Comparison of ENCODE assay signal across 6 cellular contexts in the genomic region with DNA sequence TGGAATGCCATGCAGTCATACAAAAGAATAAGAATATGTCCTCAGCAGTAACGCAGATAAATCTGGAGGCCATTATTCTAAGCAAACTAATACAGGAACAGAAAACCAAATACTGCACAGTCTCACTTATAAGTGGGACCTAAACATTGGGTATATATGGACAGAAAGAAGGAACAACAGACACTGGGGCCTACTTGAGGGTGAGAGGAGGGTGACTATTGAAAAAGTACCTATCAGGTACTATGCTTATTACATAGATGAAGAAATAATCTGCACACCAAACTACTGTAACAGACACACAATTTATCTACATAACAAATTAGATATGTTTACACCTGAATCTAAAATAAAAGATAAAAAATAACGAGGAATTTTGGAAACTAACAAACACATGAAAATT. TPM values are rescaled to one million over a fixed set of nuclear protein-coding genes. Genes with fewer than 3 reads are reported as not detected.
"Had no signal": no experiment of that assay in that cellular context is flagged by ENCODE, and none has a peak within 500 bp of the region (broad histone marks: within the 10 kb centered on the region; RNA-seq: fewer than 3 reads in every experiment).

No MANE protein-coding gene starts in this region.

- H3K4me1 Mint-ChIP-seq: GM23338, H9 had no signal

- H3K27ac Mint-ChIP-seq: GM23338, H9 had no signal

- H3K4me3 Mint-ChIP-seq: GM23338, H9 had no signal

- DNase-seq: H9, HCEC 1CT, IMR-90 had no signal

- ATAC-seq: GM23338 had no signal

RNA-seq across cellular contexts. Expression of gene MEIKIN, which starts 38.8 kb away (rescaled TPM):
- total RNA-seq: GM23338, H1, H9, HT-29, IMR-90 had no signal
